ENCODE assay signal across 1 cellular context in genomic region chr11:35943294-35943693, GRCh38.
TF ChIP-seq lines count a peak whose summit lies in the region.

No MANE protein-coding gene starts in this region.

TF ChIP-seq in endothelial cell of umbilical vein, 7 proteins besides CTCF, POLR2A, EP300 and RAD21:
- TF ChIP-seq EZH2 (IDR thresholded peaks at IDR 0.05; ENCODE audit: borderline replicate concordance, low read depth, low read length, severe bottlenecking) (no peak), FOS (IDR thresholded peaks at IDR 0.05; ENCODE audit: borderline replicate concordance, insufficient read depth, low read length) (no peak), JUN (IDR thresholded peaks at IDR 0.05; ENCODE audit: borderline replicate concordance, insufficient read depth, insufficient read length, low read depth) (no peak), MYC (IDR thresholded peaks at IDR 0.05; ENCODE audit: low read depth, low read length) (no peak), GATA2 (IDR thresholded peaks at IDR 0.05; ENCODE audit: insufficient read depth, insufficient read length, low read depth, low read length) (no peak), POLR2AphosphoS5 (IDR thresholded peaks at IDR 0.05; ENCODE audit: insufficient read depth, low read depth, low read length) (no peak), MAX (IDR thresholded peaks at IDR 0.05; ENCODE audit: insufficient read depth, insufficient read length) (no peak)
